Comparison of ENCODE assay signal across 1 cellular context in the genomic region with DNA sequence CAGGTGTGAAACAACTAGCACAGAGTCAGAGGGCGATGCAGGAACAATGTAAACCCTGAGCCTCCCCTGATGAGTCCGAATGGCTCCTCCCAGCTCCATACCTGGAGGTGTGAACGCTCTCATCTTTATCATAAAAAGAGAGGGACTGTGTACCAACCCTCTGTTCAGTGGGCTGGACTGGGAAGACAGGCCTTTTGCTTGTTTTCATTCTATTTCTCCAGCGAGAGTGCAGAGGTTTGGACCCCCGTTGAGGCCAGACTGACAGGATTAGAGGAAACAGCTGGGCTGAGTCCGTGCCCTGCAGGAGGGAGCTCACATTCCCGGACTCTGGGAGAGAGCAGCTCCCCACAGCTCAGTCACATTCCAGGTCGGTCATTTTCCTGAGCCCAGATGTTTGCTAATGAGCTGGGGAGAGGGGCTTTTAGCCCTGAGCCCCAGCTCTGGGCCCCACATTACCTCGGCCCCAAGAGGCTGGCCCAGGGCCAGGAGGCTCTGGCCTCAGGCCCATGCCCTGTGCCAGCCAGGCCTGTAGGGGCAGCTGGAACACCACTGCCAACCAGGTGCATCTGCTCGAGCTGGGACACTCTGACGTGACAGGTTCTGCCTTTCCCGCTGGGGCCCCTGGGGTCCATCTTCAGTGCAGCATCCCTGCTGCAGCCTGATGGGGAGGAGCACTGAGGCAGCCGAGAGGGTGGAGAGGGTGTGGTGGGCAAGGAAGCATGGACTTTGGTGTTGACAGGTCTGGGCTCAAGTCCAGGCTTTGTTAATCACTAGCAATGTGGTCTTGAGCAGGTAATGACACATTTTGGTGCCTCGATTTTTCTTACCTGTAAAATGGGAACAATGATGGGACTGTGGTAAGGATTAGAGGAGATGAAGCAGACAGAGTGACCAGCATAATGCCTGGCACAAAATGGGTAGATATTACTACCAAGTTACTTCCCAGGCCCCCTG.
TF ChIP-seq lines count a peak whose summit lies in the region.

No MANE protein-coding gene starts in this region.

TF ChIP-seq in K562, 482 proteins besides CTCF, POLR2A, EP300 and RAD21 (continued from another document):
- TF ChIP-seq, protein P1, sequence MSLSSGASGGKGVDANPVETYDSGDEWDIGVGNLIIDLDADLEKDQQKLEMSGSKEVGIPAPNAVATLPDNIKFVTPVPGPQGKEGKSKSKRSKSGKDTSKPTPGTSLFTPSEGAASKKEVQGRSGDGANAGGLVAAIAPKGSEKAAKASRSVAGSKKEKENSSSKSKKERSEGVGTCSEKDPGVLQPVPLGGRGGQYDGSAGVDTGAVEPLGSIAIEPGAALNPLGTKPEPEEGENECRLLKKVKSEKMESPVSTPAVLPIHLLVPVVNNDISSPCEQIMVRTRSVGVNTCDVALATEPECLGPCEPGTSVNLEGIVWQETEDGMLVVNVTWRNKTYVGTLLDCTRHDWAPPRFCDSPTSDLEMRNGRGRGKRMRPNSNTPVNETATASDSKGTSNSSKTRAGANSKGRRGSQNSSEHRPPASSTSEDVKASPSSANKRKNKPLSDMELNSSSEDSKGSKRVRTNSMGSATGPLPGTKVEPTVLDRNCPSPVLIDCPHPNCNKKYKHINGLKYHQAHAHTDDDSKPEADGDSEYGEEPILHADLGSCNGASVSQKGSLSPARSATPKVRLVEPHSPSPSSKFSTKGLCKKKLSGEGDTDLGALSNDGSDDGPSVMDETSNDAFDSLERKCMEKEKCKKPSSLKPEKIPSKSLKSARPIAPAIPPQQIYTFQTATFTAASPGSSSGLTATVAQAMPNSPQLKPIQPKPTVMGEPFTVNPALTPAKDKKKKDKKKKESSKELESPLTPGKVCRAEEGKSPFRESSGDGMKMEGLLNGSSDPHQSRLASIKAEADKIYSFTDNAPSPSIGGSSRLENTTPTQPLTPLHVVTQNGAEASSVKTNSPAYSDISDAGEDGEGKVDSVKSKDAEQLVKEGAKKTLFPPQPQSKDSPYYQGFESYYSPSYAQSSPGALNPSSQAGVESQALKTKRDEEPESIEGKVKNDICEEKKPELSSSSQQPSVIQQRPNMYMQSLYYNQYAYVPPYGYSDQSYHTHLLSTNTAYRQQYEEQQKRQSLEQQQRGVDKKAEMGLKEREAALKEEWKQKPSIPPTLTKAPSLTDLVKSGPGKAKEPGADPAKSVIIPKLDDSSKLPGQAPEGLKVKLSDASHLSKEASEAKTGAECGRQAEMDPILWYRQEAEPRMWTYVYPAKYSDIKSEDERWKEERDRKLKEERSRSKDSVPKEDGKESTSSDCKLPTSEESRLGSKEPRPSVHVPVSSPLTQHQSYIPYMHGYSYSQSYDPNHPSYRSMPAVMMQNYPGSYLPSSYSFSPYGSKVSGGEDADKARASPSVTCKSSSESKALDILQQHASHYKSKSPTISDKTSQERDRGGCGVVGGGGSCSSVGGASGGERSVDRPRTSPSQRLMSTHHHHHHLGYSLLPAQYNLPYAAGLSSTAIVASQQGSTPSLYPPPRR (CRISPR knock-in tag; IDR thresholded peaks at IDR 0.05; ENCODE audit: borderline replicate concordance): no peak
- TF ChIP-seq, protein P2, sequence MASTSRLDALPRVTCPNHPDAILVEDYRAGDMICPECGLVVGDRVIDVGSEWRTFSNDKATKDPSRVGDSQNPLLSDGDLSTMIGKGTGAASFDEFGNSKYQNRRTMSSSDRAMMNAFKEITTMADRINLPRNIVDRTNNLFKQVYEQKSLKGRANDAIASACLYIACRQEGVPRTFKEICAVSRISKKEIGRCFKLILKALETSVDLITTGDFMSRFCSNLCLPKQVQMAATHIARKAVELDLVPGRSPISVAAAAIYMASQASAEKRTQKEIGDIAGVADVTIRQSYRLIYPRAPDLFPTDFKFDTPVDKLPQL (IDR thresholded peaks at IDR 0.05; ENCODE audit: extremely low read depth, insufficient read length): no peak
- TF ChIP-seq SAP30 (IDR thresholded peaks at IDR 0.05; ENCODE audit: borderline replicate concordance, insufficient read depth, low read depth, low read length, poor library complexity, severe bottlenecking): no peak
- TF ChIP-seq, protein P3, sequence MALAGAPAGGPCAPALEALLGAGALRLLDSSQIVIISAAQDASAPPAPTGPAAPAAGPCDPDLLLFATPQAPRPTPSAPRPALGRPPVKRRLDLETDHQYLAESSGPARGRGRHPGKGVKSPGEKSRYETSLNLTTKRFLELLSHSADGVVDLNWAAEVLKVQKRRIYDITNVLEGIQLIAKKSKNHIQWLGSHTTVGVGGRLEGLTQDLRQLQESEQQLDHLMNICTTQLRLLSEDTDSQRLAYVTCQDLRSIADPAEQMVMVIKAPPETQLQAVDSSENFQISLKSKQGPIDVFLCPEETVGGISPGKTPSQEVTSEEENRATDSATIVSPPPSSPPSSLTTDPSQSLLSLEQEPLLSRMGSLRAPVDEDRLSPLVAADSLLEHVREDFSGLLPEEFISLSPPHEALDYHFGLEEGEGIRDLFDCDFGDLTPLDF (CRISPR knock-in tag; IDR thresholded peaks at IDR 0.05): no peak
- 0 out of 2 replicates have a peak, but pooled peaks have one; percentile 33 for TF ChIP-seq ADNP (tag; IDR thresholded peaks at IDR 0.05)
- TF ChIP-seq, protein P4, sequence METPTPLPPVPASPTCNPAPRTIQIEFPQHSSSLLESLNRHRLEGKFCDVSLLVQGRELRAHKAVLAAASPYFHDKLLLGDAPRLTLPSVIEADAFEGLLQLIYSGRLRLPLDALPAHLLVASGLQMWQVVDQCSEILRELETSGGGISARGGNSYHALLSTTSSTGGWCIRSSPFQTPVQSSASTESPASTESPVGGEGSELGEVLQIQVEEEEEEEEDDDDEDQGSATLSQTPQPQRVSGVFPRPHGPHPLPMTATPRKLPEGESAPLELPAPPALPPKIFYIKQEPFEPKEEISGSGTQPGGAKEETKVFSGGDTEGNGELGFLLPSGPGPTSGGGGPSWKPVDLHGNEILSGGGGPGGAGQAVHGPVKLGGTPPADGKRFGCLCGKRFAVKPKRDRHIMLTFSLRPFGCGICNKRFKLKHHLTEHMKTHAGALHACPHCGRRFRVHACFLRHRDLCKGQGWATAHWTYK (CRISPR knock-in tag; IDR thresholded peaks at IDR 0.05): no peak
- TF ChIP-seq SMARCE1 (IDR thresholded peaks at IDR 0.05): no peak
- 0 out of 2 replicates have a peak, but pooled peaks have one; percentile 13 for TF ChIP-seq ZNF224 (CRISPR knock-in tag; IDR thresholded peaks at IDR 0.05)
- peak; percentile 12 for TF ChIP-seq MEIS2 (IDR thresholded peaks at IDR 0.05; ENCODE audit: partially characterized antibody)
- TF ChIP-seq ARID2 (IDR thresholded peaks at IDR 0.05): no peak
- TF ChIP-seq, protein P5, sequence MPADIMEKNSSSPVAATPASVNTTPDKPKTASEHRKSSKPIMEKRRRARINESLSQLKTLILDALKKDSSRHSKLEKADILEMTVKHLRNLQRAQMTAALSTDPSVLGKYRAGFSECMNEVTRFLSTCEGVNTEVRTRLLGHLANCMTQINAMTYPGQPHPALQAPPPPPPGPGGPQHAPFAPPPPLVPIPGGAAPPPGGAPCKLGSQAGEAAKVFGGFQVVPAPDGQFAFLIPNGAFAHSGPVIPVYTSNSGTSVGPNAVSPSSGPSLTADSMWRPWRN (IDR thresholded peaks at IDR 0.05; ENCODE audit: low read depth): no peak
- TF ChIP-seq, protein P6, sequence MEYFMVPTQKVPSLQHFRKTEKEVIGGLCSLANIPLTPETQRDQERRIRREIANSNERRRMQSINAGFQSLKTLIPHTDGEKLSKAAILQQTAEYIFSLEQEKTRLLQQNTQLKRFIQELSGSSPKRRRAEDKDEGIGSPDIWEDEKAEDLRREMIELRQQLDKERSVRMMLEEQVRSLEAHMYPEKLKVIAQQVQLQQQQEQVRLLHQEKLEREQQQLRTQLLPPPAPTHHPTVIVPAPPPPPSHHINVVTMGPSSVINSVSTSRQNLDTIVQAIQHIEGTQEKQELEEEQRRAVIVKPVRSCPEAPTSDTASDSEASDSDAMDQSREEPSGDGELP (CRISPR knock-in tag; IDR thresholded peaks at IDR 0.05; ENCODE audit: borderline replicate concordance): no peak
- peak; percentile 68 for TF ChIP-seq RBM25 (IDR thresholded peaks at IDR 0.05; ENCODE audit: low read depth, low read length, severe bottlenecking)
- no peak for TF ChIP-seq ZNF584 (CRISPR knock-in tag; IDR thresholded peaks at IDR 0.05; ENCODE audit: low read depth)
- TF ChIP-seq DACH1 (IDR thresholded peaks at IDR 0.05; ENCODE audit: partially characterized antibody): no peak
- TF ChIP-seq, protein P7, sequence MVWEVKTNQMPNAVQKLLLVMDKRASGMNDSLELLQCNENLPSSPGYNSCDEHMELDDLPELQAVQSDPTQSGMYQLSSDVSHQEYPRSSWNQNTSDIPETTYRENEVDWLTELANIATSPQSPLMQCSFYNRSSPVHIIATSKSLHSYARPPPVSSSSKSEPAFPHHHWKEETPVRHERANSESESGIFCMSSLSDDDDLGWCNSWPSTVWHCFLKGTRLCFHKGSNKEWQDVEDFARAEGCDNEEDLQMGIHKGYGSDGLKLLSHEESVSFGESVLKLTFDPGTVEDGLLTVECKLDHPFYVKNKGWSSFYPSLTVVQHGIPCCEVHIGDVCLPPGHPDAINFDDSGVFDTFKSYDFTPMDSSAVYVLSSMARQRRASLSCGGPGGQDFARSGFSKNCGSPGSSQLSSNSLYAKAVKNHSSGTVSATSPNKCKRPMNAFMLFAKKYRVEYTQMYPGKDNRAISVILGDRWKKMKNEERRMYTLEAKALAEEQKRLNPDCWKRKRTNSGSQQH (CRISPR knock-in tag; IDR thresholded peaks at IDR 0.05): no peak
- TF ChIP-seq KDM4B (IDR thresholded peaks at IDR 0.05; ENCODE audit: borderline replicate concordance in 2 of 2, low read depth in 1 of 2): no peak
